ENCODE assay signal across 10 cellular contexts in genomic region chr1:229843627-229844238, GRCh38.
DNase-seq lines count a peak whose midpoint lies in the region; ATAC-seq, FAIRE-seq and TF ChIP-seq lines count a peak whose summit lies in the region.
"Had no signal": no experiment of that assay in that cellular context is flagged by ENCODE, and none has a peak within 500 bp of the region (broad histone marks: within the 10 kb centered on the region; RNA-seq: fewer than 3 reads in every experiment).

No MANE protein-coding gene starts in this region.

- H3K36me3 ChIP-seq in SJCRH30, result no peaks in the 10 kb centered on the region

- H3K4me1 ChIP-seq in A549, result peaks cover 14% of the 10 kb centered on the region; the same call in 1 of the 3 replicates
- H3K4me1 ChIP-seq in SJCRH30, result no peaks in the 10 kb centered on the region
- peaks cover 4% of the 10 kb centered on the region for H3K4me1 ChIP-seq in right cardiac atrium (ENCODE audit: control insufficient read depth, insufficient read depth, low read length)

- no peaks in the 10 kb centered on the region for H3K9me3 ChIP-seq in A549
- no peaks in the 10 kb centered on the region for H3K9me3 ChIP-seq in SJCRH30 (replicated peaks)
- H3K9me3 ChIP-seq in right cardiac atrium (ENCODE audit: control insufficient read depth, low read length), result no peaks in the 10 kb centered on the region

- no peaks in the 10 kb centered on the region for H3K27me3 ChIP-seq in SJCRH30
- no peaks in the 10 kb centered on the region for H3K27me3 ChIP-seq in right cardiac atrium (ENCODE audit: control insufficient read depth, insufficient read depth)

- WGBS in A549 (ENCODE audit: missing lambda C conversion rate), result 24% methylated on average over 3 of the region's 3 CpGs
- 50% methylated on average over 3 of the region's 3 CpGs for WGBS in right cardiac atrium

- peak overlapping the region; percentile 48; the same call in 2 of the 3 replicates for H3K4me2 ChIP-seq in A549
- H3K4me2 ChIP-seq: KMS-11 had no signal

- CTCF ChIA-PET in A549 (lab: Yijun Ruan, JAX), result interaction anchor here (0.7 to 1.0 kb wide), 4 partner anchors 21 to 449 kb away, joined by 3 read pairs; no protein-coding TSS in a partner anchor

- POLR2A ChIA-PET in A549 (lab: Yijun Ruan, JAX), result no interaction called here

- peak; percentile 79 to 85 for ATAC-seq in A549
- peak; percentile 72 to 76 for ATAC-seq in right cardiac atrium
- ATAC-seq in GM21390 (IDR thresholded peaks at IDR 0.05; ENCODE audit: unreplicated experiment), result no peak
- no peak for ATAC-seq in GM19467 (IDR thresholded peaks at IDR 0.05; ENCODE audit: unreplicated experiment)
- no peak for ATAC-seq in GM19397 (IDR thresholded peaks at IDR 0.05; ENCODE audit: unreplicated experiment)
- no peak for ATAC-seq in GM18868 (IDR thresholded peaks at IDR 0.05; ENCODE audit: unreplicated experiment)

- peak; percentile 7 for FAIRE-seq in A549 (lab: Jason Lieb, UNC)
- no peak for FAIRE-seq in H54 (lab: Jason Lieb, UNC)

- no peak for TF ChIP-seq EP300 in A549 (IDR thresholded peaks at IDR 0.05)

- intact Hi-C loops in right cardiac atrium (cut with DNase I), result loop anchor here in 1 of 4 donors (10.0 kb wide), 1 partner anchor 461 kb away; no protein-coding TSS in a partner anchor

- TF ChIP-seq POLR2A in A549 (IDR thresholded peaks at IDR 0.05; ENCODE audit: low read length) (no peak), H54 (IDR thresholded peaks at IDR 0.05; ENCODE audit: low read depth, low read length) (no peak)

- H3K4me3 ChIP-seq in A549, result no peak overlapping the region; the same call in 2 of the 3 replicates
- H3K4me3 ChIP-seq in SJCRH30, result no peak overlapping the region
- H3K4me3 ChIP-seq in right cardiac atrium (ENCODE audit: low read length), result no peak overlapping the region

- DNase-seq in A549 (ENCODE audit: low read depth in 1 of 2, low spot score in 1 of 2) (peak; percentile 38 to 44), H54 (ENCODE audit: insufficient read length, low spot score) (peak; percentile 18), SJCRH30 (peak; percentile 29 to 56), right cardiac atrium (peak in 2 of 3 donors; percentile 26 to 63)
- DNase-seq: activated effector memory CD4-positive, alpha-beta T cell treated with anti-CD3 and anti-CD28 coated beads, Interleukin-2, amount 50 U/mL, for 16 hours had no signal

- TF ChIP-seq CTCF in A549 (IDR thresholded peaks at IDR 0.05), result no peak

- H3K27ac ChIP-seq in A549 (peak overlapping the region in 1 of 2 experiments; percentile 49; a peak in 1 of 6 replicates), SJCRH30 (no peak overlapping the region), right cardiac atrium (ENCODE audit: low read length) (no peak overlapping the region)
- H3K27ac ChIP-seq: KMS-11 had no signal

- peak in 1 of 2 experiments; percentile 38; a peak in 3 of 5 replicates for TF ChIP-seq RAD21 in A549 (conservative IDR thresholded peaks at IDR 0.05 in 1 of 2, IDR thresholded peaks at IDR 0.05 in 1 of 2)

TF ChIP-seq in A549, 52 proteins besides CTCF, POLR2A, EP300 and RAD21:
- TF ChIP-seq SMC3 (IDR thresholded peaks at IDR 0.05), result 0 out of 3 replicates have a peak, but pooled peaks have one; percentile 18
- TF ChIP-seq RFX5 (IDR thresholded peaks at IDR 0.05), result no peak
- TF ChIP-seq FOSL2 (IDR thresholded peaks at IDR 0.05), result no peak; the same call in 1 of the 2 replicates
- TF ChIP-seq FOSL2 (CRISPR knock-in tag; IDR thresholded peaks at IDR 0.05), result peak; percentile 54; the same call in 1 of the 2 replicates
- no peak for TF ChIP-seq TP53 (CRISPR knock-in tag; IDR thresholded peaks at IDR 0.05)
- no peak for TF ChIP-seq HEYL (CRISPR knock-in tag; IDR thresholded peaks at IDR 0.05)
- TF ChIP-seq ZSCAN20 (CRISPR knock-in tag; IDR thresholded peaks at IDR 0.05), result no peak
- no peak for TF ChIP-seq PHF8 (IDR thresholded peaks at IDR 0.05; ENCODE audit: borderline replicate concordance, low read depth)
- no peak for TF ChIP-seq ZNF302 (CRISPR knock-in tag; IDR thresholded peaks at IDR 0.05)
- TF ChIP-seq RCOR1 (IDR thresholded peaks at IDR 0.05; ENCODE audit: low read depth, low read length), result no peak
- TF ChIP-seq REST (IDR thresholded peaks at IDR 0.05), result no peak
TF ChIP-seq in A549: peak in this region for 2.

Comparison
In these comparisons a context has a peak if more than half of its experiments do, and no peak if none do; other contexts are left out.
1. ATAC-seq: peak in A549 (2 of 2) and right cardiac atrium (2 of 2); none in GM21390 (single experiment), GM19467 (single experiment), GM19397 (single experiment) and GM18868 (single experiment).
2. Peak in every context shown above with its lines, with median percentiles within 50 percentile points of each other: DNase-seq.